ENCODE assay signal across 8 cellular contexts in genomic region chr2:240250985-240251847, GRCh38.
DNase-seq lines count a peak whose midpoint lies in the region; ATAC-seq and TF ChIP-seq lines count a peak whose summit lies in the region.

No MANE protein-coding gene starts in this region.

- ATAC-seq in esophagus mucosa (peak; percentile 86), upper lobe of right lung (peak; percentile 86), HG02642 (IDR thresholded peaks at IDR 0.05; ENCODE audit: poor library complexity, unreplicated experiment) (no peak), HG03354 (IDR thresholded peaks at IDR 0.05; ENCODE audit: poor library complexity, severe bottlenecking, unreplicated experiment) (no peak)

- TF ChIP-seq CTCF in upper lobe of right lung (IDR thresholded peaks at IDR 0.05): no peak

- H3K9ac ChIP-seq in mucosa of rectum (ENCODE audit: low read depth in 1 of 2, low read length in 2 of 2): peak overlapping the region in 1 of 2 donors; percentile 26

- H3K36me3 ChIP-seq in mucosa of rectum (ENCODE audit: control insufficient read depth in 2 of 2, insufficient read depth in 2 of 2, low read length in 2 of 2) (no peaks in the 10 kb centered on the region), upper lobe of right lung (no peaks in the 10 kb centered on the region)

- H3K4me1 ChIP-seq in mucosa of rectum (ENCODE audit: control insufficient read depth in 2 of 2, insufficient read depth in 2 of 2, low read length in 2 of 2) (peaks cover 5 to 12% of the 10 kb centered on the region in 2 donors), upper lobe of right lung (peaks cover 15% of the 10 kb centered on the region)

- intact Hi-C loops in upper lobe of right lung (cut with DNase I): no loop called here

- H3K4me3 ChIP-seq in mucosa of rectum (ENCODE audit: low read length in 2 of 2): peak overlapping the region; percentile 0 to 13
- peak overlapping the region; percentile 25 for H3K4me3 ChIP-seq in upper lobe of right lung

- peak; percentile 61 for DNase-seq in activated effector memory CD4-positive, alpha-beta T cell treated with anti-CD3 and anti-CD28 coated beads, Interleukin-2, amount 50 U/mL, for 16 hours
- no peak for DNase-seq in activated effector memory CD4-positive, alpha-beta T cell treated with Interleukin-2 at 50 U/mL for 16 hours
- DNase-seq in SK-N-DZ (ENCODE audit: low spot score) (peak; percentile 49), upper lobe of right lung (peak; percentile 92)

- no peaks in the 10 kb centered on the region for H3K9me3 ChIP-seq in mucosa of rectum (ENCODE audit: control insufficient read depth in 2 of 2, low read length in 2 of 2)
- no peaks in the 10 kb centered on the region for H3K9me3 ChIP-seq in upper lobe of right lung

- H3K27ac ChIP-seq in mucosa of rectum (ENCODE audit: low read depth in 2 of 2, low read length in 2 of 2): peak overlapping the region; percentile 67 to 72
- H3K27ac ChIP-seq in upper lobe of right lung: peak overlapping the region; percentile 74

- H3K27me3 ChIP-seq in mucosa of rectum (ENCODE audit: control insufficient read depth in 2 of 2, insufficient read depth in 2 of 2, low read length in 2 of 2): no peaks in the 10 kb centered on the region
- no peaks in the 10 kb centered on the region for H3K27me3 ChIP-seq in upper lobe of right lung

Comparison
In these comparisons a context has a peak if more than half of its experiments do, and no peak if none do; other contexts are left out.
1. ATAC-seq: peak in esophagus mucosa (single experiment) and upper lobe of right lung (single experiment); none in HG02642 (single experiment) and HG03354 (single experiment).